Comparison of ENCODE assay signal across 8 cellular contexts in the genomic region with DNA sequence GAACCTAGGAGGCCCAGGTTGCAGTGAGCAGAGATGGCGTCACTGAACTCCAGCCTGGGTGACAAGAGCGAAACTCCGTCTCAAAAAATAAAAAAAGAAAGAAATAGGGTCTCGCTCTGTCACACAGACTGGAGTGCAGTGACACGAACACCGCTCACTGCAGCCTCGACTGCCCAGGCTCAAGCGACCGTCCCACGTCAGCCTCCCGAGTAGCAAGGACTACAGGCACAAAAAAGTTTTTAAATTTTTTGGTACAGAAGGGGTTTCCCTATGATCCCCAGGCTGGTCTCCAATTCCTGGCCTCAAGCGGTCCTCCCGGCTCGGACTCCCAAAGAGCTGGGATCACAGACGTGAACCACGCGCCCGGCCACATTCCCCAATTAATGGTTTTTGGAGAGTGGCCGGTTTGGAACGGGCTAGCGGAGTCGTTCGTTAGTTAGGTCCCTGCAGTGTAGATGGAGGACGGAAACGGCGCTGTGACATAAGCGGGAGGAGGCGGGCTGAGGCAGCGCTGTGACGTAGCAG. TPM values are rescaled to one million over a fixed set of nuclear protein-coding genes. Genes with fewer than 3 reads are reported as not detected.
DNase-seq lines count a peak whose midpoint lies in the region; ATAC-seq and TF ChIP-seq lines count a peak whose summit lies in the region.

No MANE protein-coding gene starts in this region.

- H3K27ac ChIP-seq in GM23338 (ENCODE audit: low read depth) (0 out of 2 replicates have a peak overlapping the region, but pooled peaks have one; percentile 30), skin epidermis (peak overlapping the region in 20 of 21 experiments; percentile 74 to 99 (median 95))

- H3F3A ChIP-seq in GM23338 (replicated peaks; ENCODE audit: low read depth): no peaks in the 10 kb centered on the region

- H3K27me3 Mint-ChIP-seq in GM23338 (ENCODE audit: insufficient read depth, low read depth, poor library complexity) (peaks cover 16% of the 10 kb centered on the region), glutamatergic neuron (ENCODE audit: unreplicated experiment) (peaks cover 11% of the 10 kb centered on the region)

- H3K4me3 ChIP-seq in GM23338 (peak overlapping the region; percentile 92), WI38 (ENCODE audit: low read depth, low read length) (peak overlapping the region; percentile 65), skin epidermis (peak overlapping the region; percentile 74 to 100 (median 88))

- peak overlapping the region; percentile 78 for H3K4me2 ChIP-seq in GM23338

- H2AFZ ChIP-seq in GM23338: peak overlapping the region; percentile 79; the same call in 1 of the 2 replicates

- H3K36me3 ChIP-seq in GM23338 (ENCODE audit: insufficient read depth): no peaks in the 10 kb centered on the region

- H3K9me3 Mint-ChIP-seq in GM23338 (no peaks in the 10 kb centered on the region; the same call in 2 of the 3 replicates), glutamatergic neuron (ENCODE audit: unreplicated experiment) (peaks cover 14% of the 10 kb centered on the region)

- TF ChIP-seq CTCF in GM23338 (conservative IDR thresholded peaks at IDR 0.05; ENCODE audit: low read depth in 2 of 2) (no peak), WI38 (IDR thresholded peaks at IDR 0.05; ENCODE audit: low read depth, low read length) (no peak), glutamatergic neuron (IDR thresholded peaks at IDR 0.05; ENCODE audit: partially characterized antibody, unreplicated experiment) (no peak)

- H3K4me1 Mint-ChIP-seq in GM23338: peaks cover 2% of the 10 kb centered on the region; the same call in 1 of the 3 replicates
- H3K4me1 Mint-ChIP-seq in glutamatergic neuron (ENCODE audit: low read depth, unreplicated experiment): peaks cover 12% of the 10 kb centered on the region

- no peaks in the 10 kb centered on the region for H3K9me2 ChIP-seq in GM23338 (ENCODE audit: insufficient read depth)

- H3K79me2 ChIP-seq in GM23338 (replicated peaks; ENCODE audit: insufficient read depth): peaks cover 34% of the 10 kb centered on the region

- H3K4me3 Mint-ChIP-seq in GM23338 (peak overlapping the region; percentile 86), glutamatergic neuron (ENCODE audit: unreplicated experiment) (peak overlapping the region; percentile 88)

- peaks cover 36% of the 10 kb centered on the region for H3K27me3 ChIP-seq in GM23338 (ENCODE audit: insufficient read depth)

- no peaks in the 10 kb centered on the region for H4K20me1 ChIP-seq in GM23338 (replicated peaks; ENCODE audit: insufficient read depth)

- ATAC-seq in GM23338: no peak

- H3K27ac Mint-ChIP-seq in GM23338 (peak overlapping the region; percentile 94), glutamatergic neuron (ENCODE audit: unreplicated experiment) (peak overlapping the region; percentile 88)

- no peak for DNase-seq in GM23338 (ENCODE audit: low spot score)
- DNase-seq in glutamatergic neuron: no peak
- no peak for DNase-seq in NCI-H1092 treated with DMSO at 0.1 percent for 48 hours (lab: John Stamatoyannopoulos, UW)
- DNase-seq in superior temporal gyrus (ENCODE audit: extremely low spot score): no peak
- DNase-seq in stimulated activated CD4-positive, alpha-beta T cell treated with anti-CD3 and anti-CD28 coated beads, Interleukin-1b, Interleukin-23, amount 100 ng/mL, for 48 hours: no peak
- no peak for DNase-seq in NCI-H345 (lab: John Stamatoyannopoulos, UW)

- no peaks in the 10 kb centered on the region; the same call in 2 of the 3 replicates for H3K36me3 Mint-ChIP-seq in GM23338 (ENCODE audit: low read depth)
- no peaks in the 10 kb centered on the region for H3K36me3 Mint-ChIP-seq in glutamatergic neuron (ENCODE audit: unreplicated experiment)

- H3K4me1 ChIP-seq in GM23338 (ENCODE audit: insufficient read depth): peaks cover 5% of the 10 kb centered on the region; the same call in 1 of the 2 replicates

TF ChIP-seq in GM23338, 12 proteins besides CTCF, POLR2A, EP300 and RAD21 (continues in another document):
- TF ChIP-seq EZH2 (IDR thresholded peaks at IDR 0.05; ENCODE audit: low read depth, unreplicated experiment) (no peak), POLR2AphosphoS5 (IDR thresholded peaks at IDR 0.05; ENCODE audit: low read depth) (no peak; the same call in 1 of the 2 replicates), ZNF114 (CRISPR knock-in tag; IDR thresholded peaks at IDR 0.05) (no peak)
- TF ChIP-seq, protein P1, sequence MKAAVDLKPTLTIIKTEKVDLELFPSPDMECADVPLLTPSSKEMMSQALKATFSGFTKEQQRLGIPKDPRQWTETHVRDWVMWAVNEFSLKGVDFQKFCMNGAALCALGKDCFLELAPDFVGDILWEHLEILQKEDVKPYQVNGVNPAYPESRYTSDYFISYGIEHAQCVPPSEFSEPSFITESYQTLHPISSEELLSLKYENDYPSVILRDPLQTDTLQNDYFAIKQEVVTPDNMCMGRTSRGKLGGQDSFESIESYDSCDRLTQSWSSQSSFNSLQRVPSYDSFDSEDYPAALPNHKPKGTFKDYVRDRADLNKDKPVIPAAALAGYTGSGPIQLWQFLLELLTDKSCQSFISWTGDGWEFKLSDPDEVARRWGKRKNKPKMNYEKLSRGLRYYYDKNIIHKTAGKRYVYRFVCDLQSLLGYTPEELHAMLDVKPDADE (IDR thresholded peaks at IDR 0.05): no peak

RNA-seq across cellular contexts. Expression of gene GUK1, which starts 0.6 kb away (rescaled TPM):
- total RNA-seq in GM23338 (2014; rRNA removed; shearing (Covaris generic)): 84.0 and 87.5 TPM in 2 replicates
- polyA plus RNA-seq in GM23338 (2016; fragmentation: Nextera tagmentation; extraction: Ambion mirVana): 104 and 121 TPM in 2 replicates
- 128 TPM for total RNA-seq in glutamatergic neuron (ENCODE audit: unreplicated experiment)

RNA-seq across cellular contexts. Expression of gene GJC2, which starts 10.3 kb away (rescaled TPM):
- 0.58 and 1.2 TPM in 2 replicates for total RNA-seq in GM23338 (2014; rRNA removed; shearing (Covaris generic))
- 0.15 and 0.23 TPM in 2 replicates for polyA plus RNA-seq in GM23338 (2016; fragmentation: Nextera tagmentation; extraction: Ambion mirVana)
- 3.0 TPM for total RNA-seq in glutamatergic neuron (ENCODE audit: unreplicated experiment)

RNA-seq across cellular contexts. Expression of gene IBA57, which starts 26.1 kb away (rescaled TPM):
- 7.3 and 10.3 TPM in 2 replicates for total RNA-seq in GM23338 (2014; rRNA removed; shearing (Covaris generic))
- polyA plus RNA-seq in GM23338 (2016; fragmentation: Nextera tagmentation; extraction: Ambion mirVana): 1.1 TPM in 2 replicates
- total RNA-seq in glutamatergic neuron (ENCODE audit: unreplicated experiment): 7.7 TPM

RNA-seq across cellular contexts. Expression of gene MRPL55, which starts 30.4 kb away (rescaled TPM):
- 81.2 and 92.4 TPM in 2 replicates for total RNA-seq in GM23338 (2014; rRNA removed; shearing (Covaris generic))
- 172 and 182 TPM in 2 replicates for polyA plus RNA-seq in GM23338 (2016; fragmentation: Nextera tagmentation; extraction: Ambion mirVana)
- 61.5 TPM for total RNA-seq in glutamatergic neuron (ENCODE audit: unreplicated experiment)

RNA-seq across cellular contexts. Expression of gene C1orf35, which starts 36.3 kb away (rescaled TPM):
- 11.3 and 14.0 TPM in 2 replicates for total RNA-seq in GM23338 (2014; rRNA removed; shearing (Covaris generic))
- 67.6 and 75.9 TPM in 2 replicates for polyA plus RNA-seq in GM23338 (2016; fragmentation: Nextera tagmentation; extraction: Ambion mirVana)
- 21.9 TPM for total RNA-seq in glutamatergic neuron (ENCODE audit: unreplicated experiment)
